1 cellular context compared by ENCODE assay signal in genomic region chr2:3534251-3534814, GRCh38.
TF ChIP-seq lines count a peak whose summit lies in the region.

No MANE protein-coding gene starts in this region.

TF ChIP-seq in K562, 482 proteins besides CTCF, POLR2A, EP300 and RAD21:
- TF ChIP-seq ZNF124 (CRISPR knock-in tag; IDR thresholded peaks at IDR 0.05) (no peak), MAX (CRISPR knock-in tag; IDR thresholded peaks at IDR 0.05) (0 out of 2 replicates have a peak, but pooled peaks have one; percentile 1)
